9 cellular contexts compared by ENCODE assay signal in genomic region chr3:113516115-113516505, GRCh38. TPM values are rescaled to one million over a fixed set of nuclear protein-coding genes. Genes with fewer than 3 reads are reported as not detected.
DNase-seq lines count a peak whose midpoint lies in the region; ATAC-seq and TF ChIP-seq lines count a peak whose summit lies in the region.
"Had no signal": no experiment of that assay in that cellular context is flagged by ENCODE, and none has a peak within 500 bp of the region (broad histone marks: within the 10 kb centered on the region; RNA-seq: fewer than 3 reads in every experiment).

No MANE protein-coding gene starts in this region.

- H3K4me1 ChIP-seq in gastrocnemius medialis, result peaks cover 8 to 9% of the 10 kb centered on the region in 2 donors

- H3K4me3 Mint-ChIP-seq in activated CD8-positive, alpha-beta T cell treated with anti-CD3 and anti-CD28 coated beads, Interleukin-2, amount 10 ng/mL, durations not matched to agents 7 days and 5 days, result no peak overlapping the region

- no peaks in the 10 kb centered on the region for H3K9me3 Mint-ChIP-seq in activated CD8-positive, alpha-beta T cell treated with anti-CD3 and anti-CD28 coated beads, Interleukin-2, amount 10 ng/mL, durations not matched to agents 7 days and 5 days (ENCODE audit: insufficient read depth)

- H3K4me3 ChIP-seq in MG63 (peak overlapping the region; percentile 92), choroid plexus epithelial cell (ENCODE audit: low read depth, low read length) (no peak overlapping the region), gastrocnemius medialis (peak overlapping the region in 3 of 4 donors; percentile 85 to 94 (median 94))

- H3K36me3 ChIP-seq in MG63, result no peaks in the 10 kb centered on the region; the same call in 1 of the 2 replicates
- H3K36me3 ChIP-seq in gastrocnemius medialis, result no peaks in the 10 kb centered on the region

- H3K27me3 Mint-ChIP-seq in activated CD8-positive, alpha-beta T cell treated with anti-CD3 and anti-CD28 coated beads, Interleukin-2, amount 10 ng/mL, durations not matched to agents 7 days and 5 days (ENCODE audit: low read depth), result peaks cover 22% of the 10 kb centered on the region

- TF ChIP-seq CTCF in choroid plexus epithelial cell (conservative IDR thresholded peaks at IDR 0.05; ENCODE audit: low read depth, low read length) (peak; percentile 25), gastrocnemius medialis (IDR thresholded peaks at IDR 0.05 in 4 of 5, conservative IDR thresholded peaks at IDR 0.05 in 1 of 5) (no peak)

- in situ Hi-C loops in gastrocnemius medialis (cut with MboI; ENCODE audit: low sequenced_read_pairs in 4 of 4), result loop anchor here (10.0 to 25.0 kb wide), 4 partner anchors 179 to 954 kb away; partner anchors contain the start of genes ATP6V1A (in 3 of the 4), NAA50 (in 3 of the 4), ATG3 (in 1 of the 4) and SLC35A5 (in 1 of the 4)

- no peak for ATAC-seq in gastrocnemius medialis
- ATAC-seq in activated CD8-positive, alpha-beta T cell treated with anti-CD3 and anti-CD28 coated beads, Interleukin-2, amount 10 ng/mL, durations not matched to agents 7 days and 5 days, result no peak

- H3K27ac ChIP-seq in gastrocnemius medialis, result peak overlapping the region in 1 of 4 donors; percentile 87

- peaks cover 11% of the 10 kb centered on the region for H3K4me1 Mint-ChIP-seq in activated CD8-positive, alpha-beta T cell treated with anti-CD3 and anti-CD28 coated beads, Interleukin-2, amount 10 ng/mL, durations not matched to agents 7 days and 5 days (ENCODE audit: low read depth)

- DNase-seq in NCI-H1092 treated with DMSO at 0.1 percent for 48 hours (lab: John Stamatoyannopoulos, UW), result peak; percentile 31
- no peak for DNase-seq in NCI-H1092 (lab: John Stamatoyannopoulos, UW)
- DNase-seq in MG63, result peak; percentile 17
- peak; percentile 26 for DNase-seq in choroid plexus epithelial cell (ENCODE audit: low read depth)
- DNase-seq in gastrocnemius medialis, result no peak
- DNase-seq in activated T-cell treated with anti-CD3 and anti-CD28 coated beads, Interleukin-2, amount 50 U/mL, for 48 hours, result no peak
- DNase-seq in activated CD4-positive, alpha-beta T cell treated with anti-CD3 and anti-CD28 coated beads for 1 hour, result no peak
- DNase-seq in activated CD8-positive, alpha-beta T cell treated with anti-CD3 and anti-CD28 coated beads, Interleukin-2, amount 10 ng/mL, durations not matched to agents 7 days and 5 days, result no peak
- DNase-seq: hippocampal formation had no signal

- POLR2A ChIA-PET in activated CD8-positive, alpha-beta T cell treated with anti-CD3 and anti-CD28 coated beads, Interleukin-2, amount 10 ng/mL, durations not matched to agents 7 days and 5 days (lab: Charles Lee), result interaction anchor here (1.1 to 3.2 kb wide), 4 partner anchors 14 to 180 kb away, joined by 4 to 24 read pairs (median 6); partner anchors contain the start of genes SIDT1 and USF3

- CTCF ChIA-PET in activated CD8-positive, alpha-beta T cell treated with anti-CD3 and anti-CD28 coated beads, Interleukin-2, amount 10 ng/mL, durations not matched to agents 7 days and 5 days (lab: Charles Lee), result interaction anchor here (0.9 to 6.6 kb wide), 10 partner anchors 9 to 229 kb away, joined by 3 to 46 read pairs (median 12); no protein-coding TSS in a partner anchor

- H3K9me3 ChIP-seq in MG63, result peaks cover 8% of the 10 kb centered on the region
- H3K9me3 ChIP-seq in gastrocnemius medialis, result no peaks in the 10 kb centered on the region

- peaks cover 6% of the 10 kb centered on the region for H3K36me3 Mint-ChIP-seq in activated CD8-positive, alpha-beta T cell treated with anti-CD3 and anti-CD28 coated beads, Interleukin-2, amount 10 ng/mL, durations not matched to agents 7 days and 5 days (ENCODE audit: low read depth)

- H3K27ac Mint-ChIP-seq in activated CD8-positive, alpha-beta T cell treated with anti-CD3 and anti-CD28 coated beads, Interleukin-2, amount 10 ng/mL, durations not matched to agents 7 days and 5 days, result no peak overlapping the region

- H3K27me3 ChIP-seq in MG63 (peaks cover 15% of the 10 kb centered on the region), gastrocnemius medialis (peaks cover 0 to 3% (median 0%) of the 10 kb centered on the region in 3 donors)

- intact Hi-C loops in gastrocnemius medialis (cut with DNase I; ENCODE audit: low total_unique reads), result no loop called here

- no peak for TF ChIP-seq POLR2A in gastrocnemius medialis (IDR thresholded peaks at IDR 0.05)

RNA-seq across cellular contexts. Expression of gene SPICE1, which starts 1.2 kb away (rescaled TPM):
- 13.4 and 14.0 TPM in 2 replicates for total RNA-seq in MG63 (2014; rRNA removed; shearing (Covaris generic); ENCODE audit: low replicate concordance)
- 1 to 10 TPM; 1.9 to 5.3 (median 3.4) TPM for total RNA-seq in gastrocnemius medialis
- total RNA-seq in activated CD8-positive, alpha-beta T cell treated with anti-CD3 and anti-CD28 coated beads, Interleukin-2, amount 10 ng/mL, durations not matched to agents 7 days and 5 days, result 10 to 100 TPM; 15.3 to 16.6 TPM

RNA-seq across cellular contexts. Expression of gene SIDT1, which starts 16.2 kb away (rescaled TPM):
- not detected in 2 replicates for total RNA-seq in MG63 (2014; rRNA removed; shearing (Covaris generic); ENCODE audit: low replicate concordance)
- under 1 TPM in 3 of 4 donors, not detected in 1; 0.13 to 0.87 (median 0.19) TPM for total RNA-seq in gastrocnemius medialis
- 10 to 100 TPM; 34.8 to 35.0 TPM for total RNA-seq in activated CD8-positive, alpha-beta T cell treated with anti-CD3 and anti-CD28 coated beads, Interleukin-2, amount 10 ng/mL, durations not matched to agents 7 days and 5 days

Comparison
In these comparisons a context has a peak if more than half of its experiments do, and no peak if none do; other contexts are left out.
1. DNase-seq: peak in NCI-H1092 treated with DMSO at 0.1 percent for 48 hours (single experiment), MG63 (single experiment) and choroid plexus epithelial cell (single experiment); none in NCI-H1092 (single experiment), gastrocnemius medialis (0 of 2), activated T-cell treated with anti-CD3 and anti-CD28 coated beads, Interleukin-2, amount 50 U/mL, for 48 hours (0 of 2), activated CD4-positive, alpha-beta T cell treated with anti-CD3 and anti-CD28 coated beads for 1 hour (single experiment) and activated CD8-positive, alpha-beta T cell treated with anti-CD3 and anti-CD28 coated beads, Interleukin-2, amount 10 ng/mL, durations not matched to agents 7 days and 5 days (single experiment).
2. RNA of gene SIDT1, which starts 16.2 kb away (total RNA-seq): 34.8 to 35.0 TPM in activated CD8-positive, alpha-beta T cell treated with anti-CD3 and anti-CD28 coated beads, Interleukin-2, amount 10 ng/mL, durations not matched to agents 7 days and 5 days; 0.13 to 0.87 TPM in gastrocnemius medialis and not detected in MG63; every median in the first group is over 10 times any median in the second.